In genomic region chr2:178522950-178523595, GRCh38 we compare ENCODE assay signal across 8 cellular contexts. TPM values are rescaled to one million over a fixed set of nuclear protein-coding genes. Genes with fewer than 3 reads are reported as not detected.
A peak's percentile ranks its signal among the peaks of the same experiment; 100 is the strongest.
DNase-seq lines count a peak whose midpoint lies in the region; ATAC-seq and TF ChIP-seq lines count a peak whose summit lies in the region.

No MANE protein-coding gene starts in this region.

- POLR2A ChIA-PET in AG04450 (lab: Yijun Ruan, JAX) = no interaction called here

- peak overlapping the region; percentile 79 for H3K4me3 ChIP-seq in AG04450 (ENCODE audit: low read depth, low read length)
- peak overlapping the region; percentile 71 for H3K4me3 ChIP-seq in effector memory CD4-positive, alpha-beta T cell (ENCODE audit: insufficient read depth, low read depth, low read length, poor library complexity, severe bottlenecking)

- CTCF ChIA-PET in AG04450 (lab: Charles Lee) = interaction anchor here (0.6 to 1.4 kb wide), 10 partner anchors 9 to 109 kb away, joined by 3 to 5 read pairs (median 3); no protein-coding TSS in a partner anchor

- H3K9me3 ChIP-seq in AG04450 (ENCODE audit: control insufficient read depth, insufficient read depth, low read length) = no peaks in the 10 kb centered on the region; the same call in 1 of the 2 replicates
- H3K9me3 ChIP-seq in effector memory CD4-positive, alpha-beta T cell (ENCODE audit: control insufficient read depth, low read length) = no peaks in the 10 kb centered on the region

- H3K36me3 ChIP-seq in effector memory CD4-positive, alpha-beta T cell (ENCODE audit: control insufficient read depth, insufficient read depth, low read length) = no peaks in the 10 kb centered on the region

- H3K4me1 ChIP-seq in effector memory CD4-positive, alpha-beta T cell (ENCODE audit: control insufficient read depth, insufficient read depth, low read length, poor library complexity, severe bottlenecking) = peaks cover 8% of the 10 kb centered on the region

- H3K27me3 ChIP-seq in AG04450 (ENCODE audit: control insufficient read depth, insufficient read depth, low read length) = no peaks in the 10 kb centered on the region
- no peaks in the 10 kb centered on the region for H3K27me3 ChIP-seq in effector memory CD4-positive, alpha-beta T cell (replicated peaks; ENCODE audit: control insufficient read depth, insufficient read depth, low read length, poor library complexity, severe bottlenecking)

- peak overlapping the region; percentile 35 for H3K27ac ChIP-seq in AG04450 (ENCODE audit: low read depth, low read length)
- H3K27ac ChIP-seq in effector memory CD4-positive, alpha-beta T cell (ENCODE audit: insufficient read depth, low read length, poor library complexity, severe bottlenecking) = peak overlapping the region; percentile 63

- peak; percentile 43 for DNase-seq in AG04450 (ENCODE audit: low read depth, low spot score)
- peak; percentile 20 for DNase-seq in NCI-H524 treated with DMSO at 0.1 percent for 48 hours (lab: John Stamatoyannopoulos, UW)
- peak; percentile 54 to 62 for DNase-seq in activated CD8-positive, alpha-beta memory T cell treated with anti-CD3 and anti-CD28 coated beads for 1 hour (ENCODE audit: extremely low read depth in 1 of 2, low read depth in 1 of 2)
- DNase-seq in effector memory CD4-positive, alpha-beta T cell = peak; percentile 60 to 75 (median 73)
- DNase-seq in medulla oblongata (ENCODE audit: extremely low spot score) = peak; percentile 86
- peak; percentile 52 to 68 (median 66) for DNase-seq in stimulated activated CD4-positive, alpha-beta T cell treated with anti-CD3 and anti-CD28 coated beads, TNF-alpha, amount 100 ng/mL, for 4 hours (ENCODE audit: low read depth in 3 of 3)

- ATAC-seq in GM18861 (IDR thresholded peaks at IDR 0.05; ENCODE audit: unreplicated experiment) (peak; percentile 82), HG03097 (IDR thresholded peaks at IDR 0.05; ENCODE audit: low FRiP score, unreplicated experiment) (peak; percentile 68)

- TF ChIP-seq CTCF in AG04450 (IDR thresholded peaks at IDR 0.05; ENCODE audit: low read depth, low read length) = peak; percentile 81

RNA-seq across cellular contexts. Expression of gene PLEKHA3, which starts 42.8 kb away (rescaled TPM):
- 17.7 and 28.2 TPM in 2 replicates for polyA plus RNA-seq in AG04450 (2011; rRNA removed)
- 7.6 and 10.9 TPM in 2 replicates for polyA minus RNA-seq in AG04450 (2011; rRNA and poly(A)+ RNA removed)

RNA-seq across cellular contexts. Expression of gene FKBP7, which starts 44.7 kb away (rescaled TPM):
- polyA plus RNA-seq in AG04450 (2011; rRNA removed) = 130 and 162 TPM in 2 replicates
- polyA minus RNA-seq in AG04450 (2011; rRNA and poly(A)+ RNA removed) = 18.5 and 29.1 TPM in 2 replicates

Comparison
In these comparisons a context has a peak if more than half of its experiments do, and no peak if none do; other contexts are left out.
1. Peak in every context shown above with its lines: DNase-seq, ATAC-seq, H3K4me3 ChIP-seq and H3K27ac ChIP-seq.
2. DNase-seq: peak in every context shown above with its lines; median percentile 86 in medulla oblongata; 73 in effector memory CD4-positive, alpha-beta T cell; 66 in stimulated activated CD4-positive, alpha-beta T cell treated with anti-CD3 and anti-CD28 coated beads, TNF-alpha, amount 100 ng/mL, for 4 hours; 58 in activated CD8-positive, alpha-beta memory T cell treated with anti-CD3 and anti-CD28 coated beads for 1 hour; 43 in AG04450; 20 in NCI-H524 treated with DMSO at 0.1 percent for 48 hours.